ENCODE assay signal across 14 cellular contexts in the genomic region with DNA sequence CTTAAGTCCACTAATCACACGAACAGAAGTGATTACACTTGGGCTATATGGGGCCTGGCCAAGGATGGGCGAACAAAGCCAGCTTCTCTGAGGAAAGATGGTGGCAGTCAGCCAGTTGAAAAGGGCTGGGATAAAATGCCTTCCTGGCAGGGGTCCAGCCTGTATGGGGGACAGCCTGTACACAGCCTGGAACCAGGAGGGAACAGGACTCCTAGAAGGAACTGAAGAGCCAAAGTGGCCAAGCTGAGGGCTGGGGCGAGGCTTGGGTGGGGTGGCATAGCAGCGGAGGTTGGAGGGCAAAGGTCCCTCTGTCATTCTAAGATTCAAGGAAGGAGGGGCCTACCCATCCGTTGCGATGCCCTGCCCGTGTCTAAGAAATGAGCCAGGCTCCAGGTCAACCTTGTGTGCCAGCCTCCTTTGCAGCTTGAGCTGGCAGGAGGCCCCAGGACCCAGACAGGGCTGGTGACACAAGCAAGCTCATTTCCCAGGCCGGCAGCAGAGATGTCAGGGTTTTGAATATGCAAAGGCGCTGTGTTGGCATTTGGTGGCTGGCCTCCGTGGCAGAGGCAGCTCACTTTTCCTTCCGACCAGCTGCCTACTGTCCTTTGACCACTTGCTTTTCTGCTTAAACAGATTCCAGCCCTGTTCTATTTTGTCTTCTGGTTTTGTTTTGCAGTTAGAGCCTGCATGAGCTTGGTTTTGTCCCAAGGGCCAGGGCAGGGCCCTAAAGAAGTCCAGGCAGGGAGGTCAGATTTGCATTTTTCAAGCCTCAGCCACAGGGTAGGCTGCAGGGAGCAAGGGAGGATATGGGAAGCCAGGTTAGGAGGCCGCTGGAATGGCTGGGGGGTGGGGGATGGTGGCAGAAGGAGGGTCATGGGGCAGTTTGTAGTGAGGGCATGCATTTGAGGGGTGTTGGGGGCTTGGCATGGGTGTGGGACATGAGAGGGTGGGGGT. TPM values are rescaled to one million over a fixed set of nuclear protein-coding genes. Genes with fewer than 3 reads are reported as not detected.
DNase-seq lines count a peak whose midpoint lies in the region; ATAC-seq and TF ChIP-seq lines count a peak whose summit lies in the region.
"Had no signal": no experiment of that assay in that cellular context is flagged by ENCODE, and none has a peak within 500 bp of the region (broad histone marks: within the 10 kb centered on the region; RNA-seq: fewer than 3 reads in every experiment).

No MANE protein-coding gene starts in this region.

- no peak overlapping the region for H3K4me2 ChIP-seq in mesenchymal stem cell (ENCODE audit: low read length, poor library complexity, severe bottlenecking)

- peak; percentile 27 for ATAC-seq in omental fat pad (ENCODE audit: low FRiP score)
- no peak for ATAC-seq in GM18517 (IDR thresholded peaks at IDR 0.05; ENCODE audit: unreplicated experiment)
- ATAC-seq: effector memory CD8-positive, alpha-beta T cell; natural killer cell; PC-3 had no signal

- no peak overlapping the region for H3K14ac ChIP-seq in mesenchymal stem cell (ENCODE audit: low read length in 2 of 2)

- no peak overlapping the region for H3K18ac ChIP-seq in mesenchymal stem cell (ENCODE audit: low read depth in 1 of 2, low read length in 2 of 2)

- peak overlapping the region; percentile 42 for H3K9ac ChIP-seq in NT2/D1 (ENCODE audit: insufficient read length, low read depth)
- H3K9ac ChIP-seq in mesenchymal stem cell (ENCODE audit: low read length): no peak overlapping the region

- DNase-seq in ELF-1 (ENCODE audit: low read depth, low spot score) (peak; percentile 43), NT2/D1 (ENCODE audit: low read depth, low spot score) (no peak), globus pallidus (ENCODE audit: low spot score) (peak; percentile 24), omental fat pad (ENCODE audit: low spot score) (no peak), T1000 (lab: John Stamatoyannopoulos, UW) (no peak), mesenchymal stem cell (no peak), superior temporal gyrus (ENCODE audit: extremely low spot score) (no peak)
- DNase-seq: activated naive CD8-positive, alpha-beta T cell treated with anti-CD3 and anti-CD28 coated beads for 36 hours; activated T-cell treated with anti-CD3 and anti-CD28 coated beads, Interleukin-2, amount 50 U/mL, for 1 hour; effector memory CD8-positive, alpha-beta T cell; foreskin keratinocyte; natural killer cell; PC-3 had no signal

- H2BK12ac ChIP-seq in mesenchymal stem cell (ENCODE audit: low read length in 2 of 2): no peak overlapping the region

- H3K36me3 ChIP-seq in NT2/D1 (ENCODE audit: insufficient read depth, insufficient read length, low read length): no peaks in the 10 kb centered on the region
- H3K36me3 ChIP-seq in mesenchymal stem cell (ENCODE audit: control insufficient read depth in 1 of 2, insufficient read depth in 2 of 2, low read depth in 1 of 2, low read length in 2 of 2): no peaks in the 10 kb centered on the region

- TF ChIP-seq CTCF in omental fat pad (IDR thresholded peaks at IDR 0.05): no peak

- H3K4me1 ChIP-seq in NT2/D1 (ENCODE audit: insufficient read depth, insufficient read length) (peaks cover 6% of the 10 kb centered on the region), mesenchymal stem cell (ENCODE audit: control insufficient read depth, insufficient read depth, low read depth, low read length) (peaks cover 3% of the 10 kb centered on the region)
- H3K4me1 ChIP-seq: foreskin keratinocyte had no signal

- H3K9me3 ChIP-seq in NT2/D1 (ENCODE audit: insufficient read depth, low read length) (no peaks in the 10 kb centered on the region), mesenchymal stem cell (ENCODE audit: control insufficient read depth, low read length) (no peaks in the 10 kb centered on the region)

- no peak overlapping the region for H3K23ac ChIP-seq in mesenchymal stem cell (ENCODE audit: low read length in 2 of 2)

- H3K27me3 ChIP-seq in NT2/D1 (ENCODE audit: insufficient read depth, insufficient read length) (no peaks in the 10 kb centered on the region), mesenchymal stem cell (ENCODE audit: control insufficient read depth in 1 of 2, insufficient read depth in 1 of 2, low read length in 2 of 2) (no peaks in the 10 kb centered on the region)

- no peaks in the 10 kb centered on the region for H3K79me1 ChIP-seq in mesenchymal stem cell (replicated peaks; ENCODE audit: low read length, poor library complexity, severe bottlenecking)

- H2AFZ ChIP-seq in mesenchymal stem cell (ENCODE audit: low read depth, low read length): no peak overlapping the region

- H2AK5ac ChIP-seq in mesenchymal stem cell (ENCODE audit: low read length, severe bottlenecking): no peak overlapping the region

- no peak overlapping the region for H3K4me3 ChIP-seq in NT2/D1 (ENCODE audit: insufficient read length, low read depth)
- no peak overlapping the region for H3K4me3 ChIP-seq in mesenchymal stem cell (ENCODE audit: insufficient read depth in 1 of 2, low read depth in 1 of 2, low read length in 2 of 2)

- no peak overlapping the region for H4K8ac ChIP-seq in mesenchymal stem cell (ENCODE audit: low read length)

- no peak overlapping the region for H3K27ac ChIP-seq in mesenchymal stem cell (ENCODE audit: low read length, poor library complexity, severe bottlenecking)
- H3K27ac ChIP-seq: foreskin keratinocyte had no signal

- no peak overlapping the region for H2BK120ac ChIP-seq in mesenchymal stem cell (ENCODE audit: low read depth, low read length)

- no peak overlapping the region for H3K4ac ChIP-seq in mesenchymal stem cell (ENCODE audit: low read depth in 1 of 2, low read length in 2 of 2)

- H4K91ac ChIP-seq in mesenchymal stem cell (ENCODE audit: low read length): no peak overlapping the region

- H2BK5ac ChIP-seq in mesenchymal stem cell (ENCODE audit: low read depth, low read length, poor library complexity, severe bottlenecking): no peak overlapping the region

- 77% methylated on average over 12 of the region's 12 CpGs for WGBS in mesenchymal stem cell

- no peak overlapping the region for H2BK15ac ChIP-seq in mesenchymal stem cell (ENCODE audit: low read depth, poor library complexity, severe bottlenecking)

RNA-seq across cellular contexts. Expression of gene FADD, which starts 22.8 kb away (rescaled TPM):
- total RNA-seq in omental fat pad: 10 to 100 TPM; 18.4 to 30.1 (median 22.6) TPM
- polyA plus RNA-seq in mesenchymal stem cell (2013, experiment 1 of 2): 30.7 TPM
- polyA plus RNA-seq in mesenchymal stem cell (2013, experiment 2 of 2): 31.4 TPM

RNA-seq across cellular contexts. Expression of gene PPFIA1, which starts 44.6 kb away (rescaled TPM):
- 100 to 1,000 TPM in 1 of 4 donors, 10 to 100 TPM in 3; 58.3 to 119 (median 84.7) TPM for total RNA-seq in omental fat pad
- polyA plus RNA-seq in mesenchymal stem cell (2013, experiment 1 of 2): 25.2 TPM
- 25.0 TPM for polyA plus RNA-seq in mesenchymal stem cell (2013, experiment 2 of 2)

Comparison
In these comparisons a context has a peak if more than half of its experiments do, and no peak if none do; other contexts are left out.
1. DNase-seq: peak in ELF-1 (single experiment) and globus pallidus (single experiment); none in NT2/D1 (single experiment), omental fat pad (single experiment), T1000 (single experiment), mesenchymal stem cell (single experiment) and superior temporal gyrus (single experiment).